Comparison of ENCODE assay signal across 8 cellular contexts in genomic region chr6:46652232-46652602, GRCh38. TPM values are rescaled to one million over a fixed set of nuclear protein-coding genes. Genes with fewer than 3 reads are reported as not detected.
DNase-seq lines count a peak whose midpoint lies in the region; ATAC-seq lines count a peak whose summit lies in the region.

No MANE protein-coding gene starts in this region.

- H3K27me3 Mint-ChIP-seq in central memory CD8-positive, alpha-beta T cell = peaks cover 71% of the 10 kb centered on the region

- no peak for DNase-seq in central memory CD8-positive, alpha-beta T cell (ENCODE audit: low spot score in 2 of 2)
- DNase-seq in left lobe of liver (ENCODE audit: low spot score) (no peak), Kasumi-1 (lab: John Stamatoyannopoulos, UW) (no peak), ureter (ENCODE audit: low spot score) (no peak)

- H3K9me3 Mint-ChIP-seq in central memory CD8-positive, alpha-beta T cell = no peaks in the 10 kb centered on the region

- H3K4me3 ChIP-seq in ACC112 (ENCODE audit: low read depth, low read length) (peak overlapping the region; percentile 81), HUES6 (ENCODE audit: low read depth, low read length) (peak overlapping the region; percentile 92), muscle layer of colon (ENCODE audit: low read depth in 1 of 2, low read length in 2 of 2) (peak overlapping the region; percentile 54 to 100)

- H3K27ac ChIP-seq in ACC112 (ENCODE audit: low read depth, low read length) = no peak overlapping the region
- H3K27ac ChIP-seq in HUES6 (ENCODE audit: low read depth, low read length) = no peak overlapping the region
- peak overlapping the region; percentile 8 for H3K27ac ChIP-seq in muscle layer of colon (ENCODE audit: low read depth, low read length)

- peaks cover 13% of the 10 kb centered on the region for H3K4me1 Mint-ChIP-seq in central memory CD8-positive, alpha-beta T cell

- no peak overlapping the region for H3K27ac Mint-ChIP-seq in central memory CD8-positive, alpha-beta T cell (ENCODE audit: low read depth)

- H3K36me3 Mint-ChIP-seq in central memory CD8-positive, alpha-beta T cell (ENCODE audit: insufficient read depth) = peaks cover 5% of the 10 kb centered on the region

- no peaks in the 10 kb centered on the region for H3K79me2 ChIP-seq in ACC112 (ENCODE audit: control insufficient read depth, insufficient read depth, low read length, unreplicated experiment)

- peak overlapping the region; percentile 95 for H2AFZ ChIP-seq in ACC112 (ENCODE audit: low read length, unreplicated experiment)

- H3K27me3 ChIP-seq in ACC112 (ENCODE audit: insufficient read depth, low read length) (no peaks in the 10 kb centered on the region), HUES6 (ENCODE audit: control insufficient read depth, insufficient read depth, low read length) (peaks cover 23% of the 10 kb centered on the region), muscle layer of colon (ENCODE audit: control insufficient read depth in 1 of 2, insufficient read depth in 2 of 2, low read length in 2 of 2) (no peaks in the 10 kb centered on the region)

- H3K36me3 ChIP-seq in ACC112 (ENCODE audit: insufficient read depth, low read length) = no peaks in the 10 kb centered on the region
- no peaks in the 10 kb centered on the region for H3K36me3 ChIP-seq in HUES6 (ENCODE audit: control insufficient read depth, insufficient read depth, low read length)
- H3K36me3 ChIP-seq in muscle layer of colon (ENCODE audit: insufficient read depth, low read length) = no peaks in the 10 kb centered on the region

- H3K4me3 Mint-ChIP-seq in central memory CD8-positive, alpha-beta T cell = peak overlapping the region; percentile 82

- peaks cover 12% of the 10 kb centered on the region for H3K4me1 ChIP-seq in ACC112 (ENCODE audit: control insufficient read depth, insufficient read depth, low read length, unreplicated experiment)
- peaks cover 8% of the 10 kb centered on the region; the same call in 1 of the 2 replicates for H3K4me1 ChIP-seq in HUES6 (ENCODE audit: control insufficient read depth, insufficient read depth, low read length)
- peaks cover 17% of the 10 kb centered on the region for H3K4me1 ChIP-seq in muscle layer of colon (ENCODE audit: insufficient read depth, low read length)

- H3K9me3 ChIP-seq in HUES6 (ENCODE audit: control insufficient read depth, insufficient read depth, low read depth, low read length) (no peaks in the 10 kb centered on the region), muscle layer of colon (ENCODE audit: low read length) (no peaks in the 10 kb centered on the region)

- H3K9ac ChIP-seq in HUES6 (ENCODE audit: low read length) (peak overlapping the region; percentile 59), muscle layer of colon (ENCODE audit: low read length) (peak overlapping the region; percentile 60)

- ATAC-seq in central memory CD8-positive, alpha-beta T cell (replicated peaks; ENCODE audit: extremely low read depth, poor library complexity, severe bottlenecking) = no peak
- no peak for ATAC-seq in left lobe of liver
- ATAC-seq in GM21723 (IDR thresholded peaks at IDR 0.05; ENCODE audit: unreplicated experiment) = no peak

RNA-seq across cellular contexts. Expression of gene CYP39A1, which starts 0.4 kb away (rescaled TPM):
- 35.9 TPM for total RNA-seq in left lobe of liver
- total RNA-seq in ureter = 3.5 TPM

RNA-seq across cellular contexts. Expression of gene SLC25A27, which starts 0.6 kb away (rescaled TPM):
- 15.1 TPM for total RNA-seq in left lobe of liver
- 25.1 TPM for total RNA-seq in ureter

RNA-seq across cellular contexts. Expression of gene TDRD6, which starts 35.5 kb away (rescaled TPM):
- total RNA-seq in left lobe of liver = 1.1 TPM
- 0.73 TPM for total RNA-seq in ureter
